ENCODE assay signal across 27 cellular contexts in genomic region chr2:236341066-236341465, GRCh38.
"Had no signal": no experiment of that assay in that cellular context is flagged by ENCODE, and none has a peak within 500 bp of the region (broad histone marks: within the 10 kb centered on the region; RNA-seq: fewer than 3 reads in every experiment).

No MANE protein-coding gene starts in this region.

- H3K36me3 ChIP-seq: adrenal gland, brain microvascular endothelial cell, gastroesophageal sphincter, lower lobe of right lung, neutrophil, sigmoid colon, upper lobe of left lung had no signal

- ATAC-seq: gastroesophageal sphincter; left lobe of liver; lower lobe of right lung; naive thymus-derived CD8-positive, alpha-beta T cell; stimulated activated memory B cell treated with anti-CD40 and anti-IgM and Interleukin-4, amounts not matched to agents 10 μg/mL and 1 μg/mL and 100 μg/mL, for 72 hours; stimulated activated naive CD8-positive, alpha-beta T cell treated with anti-CD3 and anti-CD28 coated beads, Interleukin-15, amount 100 ng/mL, for 72 hours had no signal

- H3K9me3 Mint-ChIP-seq: activated naive CD4-positive, alpha-beta T cell treated with anti-CD3 and anti-CD28 coated beads for 36 hours; activated naive CD8-positive, alpha-beta T cell treated with anti-CD3 and anti-CD28 coated beads for 36 hours; immature natural killer cell; naive thymus-derived CD8-positive, alpha-beta T cell; stimulated activated memory B cell treated with anti-CD40 and anti-IgM and Interleukin-4, amounts not matched to agents 10 μg/mL and 1 μg/mL and 100 μg/mL, for 72 hours; stimulated activated naive CD8-positive, alpha-beta T cell treated with anti-CD3 and anti-CD28 coated beads, Interleukin-15, amount 100 ng/mL, for 72 hours had no signal

- H3K27ac ChIP-seq: adrenal gland, brain microvascular endothelial cell, gastroesophageal sphincter, lower lobe of right lung, neutrophil, sigmoid colon, thyroid gland, upper lobe of left lung had no signal

- H3K4me1 Mint-ChIP-seq: immature natural killer cell had no signal

- H3K4me3 Mint-ChIP-seq: activated naive CD4-positive, alpha-beta T cell treated with anti-CD3 and anti-CD28 coated beads for 36 hours; activated naive CD8-positive, alpha-beta T cell treated with anti-CD3 and anti-CD28 coated beads for 36 hours; immature natural killer cell; naive thymus-derived CD8-positive, alpha-beta T cell; stimulated activated memory B cell treated with anti-CD40 and anti-IgM and Interleukin-4, amounts not matched to agents 10 μg/mL and 1 μg/mL and 100 μg/mL, for 72 hours; stimulated activated naive CD8-positive, alpha-beta T cell treated with anti-CD3 and anti-CD28 coated beads, Interleukin-15, amount 100 ng/mL, for 72 hours had no signal

- H3K9me3 ChIP-seq: adrenal gland, gastroesophageal sphincter, lower lobe of right lung, neutrophil, sigmoid colon, thyroid gland, upper lobe of left lung had no signal

- H3K27ac Mint-ChIP-seq: activated naive CD4-positive, alpha-beta T cell treated with anti-CD3 and anti-CD28 coated beads for 36 hours; activated naive CD8-positive, alpha-beta T cell treated with anti-CD3 and anti-CD28 coated beads for 36 hours; naive thymus-derived CD8-positive, alpha-beta T cell; stimulated activated memory B cell treated with anti-CD40 and anti-IgM and Interleukin-4, amounts not matched to agents 10 μg/mL and 1 μg/mL and 100 μg/mL, for 72 hours; stimulated activated naive CD8-positive, alpha-beta T cell treated with anti-CD3 and anti-CD28 coated beads, Interleukin-15, amount 100 ng/mL, for 72 hours had no signal

- DNase-seq: activated CD4-positive, alpha-beta T cell treated with anti-CD3 and anti-CD28 coated beads for 4 hours; activated CD4-positive, alpha-beta T cell treated with anti-CD3 and anti-CD28 coated beads, Interleukin-2, amount 50 U/mL, for 4 hours; activated effector memory CD4-positive, alpha-beta T cell treated with Interleukin-2 at 50 U/mL for 16 hours; activated naive CD4-positive, alpha-beta T cell treated with anti-CD3 and anti-CD28 coated beads for 36 hours; activated naive CD8-positive, alpha-beta T cell treated with anti-CD3 and anti-CD28 coated beads for 36 hours; activated T-cell treated with anti-CD3 and anti-CD28 coated beads for 4 hours; adrenal gland; aorta; brain microvascular endothelial cell; cortex of kidney; effector CD4-positive, alpha-beta T cell; erythroblast; immature natural killer cell; kidney; lower lobe of right lung; mesenchymal stem cell; naive thymus-derived CD8-positive, alpha-beta T cell; sigmoid colon; small intestine; stimulated activated CD4-positive, alpha-beta T cell treated with anti-CD3 and anti-CD28 coated beads, Interleukin-4, amount 100 ng/mL, for 24 hours; stimulated activated naive CD8-positive, alpha-beta T cell treated with anti-CD3 and anti-CD28 coated beads, Interleukin-15, amount 100 ng/mL, for 72 hours; thyroid gland; upper lobe of left lung had no signal

- H3K4me3 ChIP-seq: adrenal gland, gastroesophageal sphincter, lower lobe of right lung, sigmoid colon, thyroid gland, upper lobe of left lung had no signal

- H3K4me1 ChIP-seq: adrenal gland, lower lobe of right lung, sigmoid colon, thyroid gland had no signal

- H3K27me3 ChIP-seq: adrenal gland, brain microvascular endothelial cell, gastroesophageal sphincter, neutrophil, sigmoid colon, thyroid gland, upper lobe of left lung had no signal

- H3K36me3 Mint-ChIP-seq: activated naive CD8-positive, alpha-beta T cell treated with anti-CD3 and anti-CD28 coated beads for 36 hours; immature natural killer cell; naive thymus-derived CD8-positive, alpha-beta T cell; stimulated activated memory B cell treated with anti-CD40 and anti-IgM and Interleukin-4, amounts not matched to agents 10 μg/mL and 1 μg/mL and 100 μg/mL, for 72 hours had no signal

- H3K27me3 Mint-ChIP-seq: activated naive CD8-positive, alpha-beta T cell treated with anti-CD3 and anti-CD28 coated beads for 36 hours; stimulated activated naive CD8-positive, alpha-beta T cell treated with anti-CD3 and anti-CD28 coated beads, Interleukin-15, amount 100 ng/mL, for 72 hours had no signal
